32 cellular contexts compared by ENCODE assay signal in genomic region chr4:143046454-143046853, GRCh38.
A peak's percentile ranks its signal among the peaks of the same experiment; 100 is the strongest.
DNase-seq lines count a peak whose midpoint lies in the region; ATAC-seq lines count a peak whose summit lies in the region.
"Had no signal": no experiment of that assay in that cellular context is flagged by ENCODE, and none has a peak within 500 bp of the region (broad histone marks: within the 10 kb centered on the region; RNA-seq: fewer than 3 reads in every experiment).

No MANE protein-coding gene starts in this region.

- H3K9me3 ChIP-seq in aorta (ENCODE audit: control insufficient read depth, low read length), result no peaks in the 10 kb centered on the region
- H3K9me3 ChIP-seq: colonic mucosa, MG63, psoas muscle, tibial artery had no signal

- H3K27me3 ChIP-seq in aorta (ENCODE audit: control insufficient read depth in 1 of 2, insufficient read depth in 2 of 2, low read length in 1 of 2), result no peaks in the 10 kb centered on the region
- H3K27me3 ChIP-seq: colonic mucosa, MG63, tibial artery had no signal

- H3K36me3 Mint-ChIP-seq in natural killer cell treated with Interleukin-12 subunit alpha and Interleukin-12 subunit beta and Interleukin-15 and Interleukin-18, amount 100 ng/mL, for 72 hours, result no peaks in the 10 kb centered on the region
- H3K36me3 Mint-ChIP-seq in activated T-helper 17 cell treated with anti-CD3 and anti-CD28 coated beads, Interleukin-2, amount 50 U/mL, for 72 hours (ENCODE audit: low read depth), result no peaks in the 10 kb centered on the region
- H3K36me3 Mint-ChIP-seq: activated naive CD4-positive, alpha-beta T cell treated with anti-CD3 and anti-CD28 coated beads, Interleukin-2, amount 50 U/mL, for 72 hours; T-cell had no signal

- peak; percentile 55 for ATAC-seq in aorta (ENCODE audit: low FRiP score)
- ATAC-seq in natural killer cell treated with Interleukin-12 subunit alpha and Interleukin-12 subunit beta and Interleukin-15 and Interleukin-18, amount 100 ng/mL, for 72 hours, result no peak
- no peak for ATAC-seq in activated T-helper 17 cell treated with anti-CD3 and anti-CD28 coated beads, Interleukin-2, amount 50 U/mL, for 72 hours (replicated peaks)
- ATAC-seq: activated naive CD4-positive, alpha-beta T cell treated with anti-CD3 and anti-CD28 coated beads, Interleukin-2, amount 50 U/mL, for 72 hours; psoas muscle; T-cell had no signal

- H3K4me1 Mint-ChIP-seq in natural killer cell treated with Interleukin-12 subunit alpha and Interleukin-12 subunit beta and Interleukin-15 and Interleukin-18, amount 100 ng/mL, for 72 hours (ENCODE audit: low read depth in 2 of 2), result no peaks in the 10 kb centered on the region
- no peaks in the 10 kb centered on the region for H3K4me1 Mint-ChIP-seq in activated T-helper 17 cell treated with anti-CD3 and anti-CD28 coated beads, Interleukin-2, amount 50 U/mL, for 72 hours
- H3K4me1 Mint-ChIP-seq: H9, T-cell had no signal

- H3K4me3 ChIP-seq in aorta (ENCODE audit: low read length in 2 of 2), result no peak overlapping the region
- H3K4me3 ChIP-seq: colonic mucosa, MG63, psoas muscle, skin epidermis, tibial artery had no signal

- intact Hi-C loops in aorta (cut with DNase I), result no loop called here

- H3K36me3 ChIP-seq in aorta (ENCODE audit: control insufficient read depth in 1 of 2, insufficient read depth in 2 of 2, low read length in 1 of 2), result no peaks in the 10 kb centered on the region
- H3K36me3 ChIP-seq: colonic mucosa, MG63, tibial artery, WERI-Rb-1 had no signal

- no peak overlapping the region for H3K27ac ChIP-seq in aorta (ENCODE audit: low read depth in 1 of 2, low read length in 2 of 2)
- H3K27ac ChIP-seq: C4-2B, colonic mucosa, epithelial cell of prostate, KMS-11, psoas muscle, RWPE1, skin epidermis, tibial artery, WERI-Rb-1 had no signal

- H3K9me3 Mint-ChIP-seq in natural killer cell treated with Interleukin-12 subunit alpha and Interleukin-12 subunit beta and Interleukin-15 and Interleukin-18, amount 100 ng/mL, for 72 hours, result peaks cover 3% of the 10 kb centered on the region
- H3K9me3 Mint-ChIP-seq in activated T-helper 17 cell treated with anti-CD3 and anti-CD28 coated beads, Interleukin-2, amount 50 U/mL, for 72 hours, result no peaks in the 10 kb centered on the region
- H3K9me3 Mint-ChIP-seq: H9; stimulated activated naive CD8-positive, alpha-beta T cell treated with anti-CD3 and anti-CD28 coated beads, Interleukin-15, Interleukin-2, amounts not matched to agents 100 ng/mL and 50 ng/mL, for 24 hours; T-cell had no signal

- no peaks in the 10 kb centered on the region for H3K27me3 Mint-ChIP-seq in natural killer cell treated with Interleukin-12 subunit alpha and Interleukin-12 subunit beta and Interleukin-15 and Interleukin-18, amount 100 ng/mL, for 72 hours
- peaks cover 9% of the 10 kb centered on the region for H3K27me3 Mint-ChIP-seq in activated T-helper 17 cell treated with anti-CD3 and anti-CD28 coated beads, Interleukin-2, amount 50 U/mL, for 72 hours

- peak in 35 of 58 donors; percentile 4 to 78 (median 29) for DNase-seq in anterior cingulate cortex (lab: John Stamatoyannopoulos, UW)
- peak; percentile 17 to 44 for DNase-seq in hippocampal formation (lab: John Stamatoyannopoulos, UW)
- DNase-seq in occipital lobe (lab: John Stamatoyannopoulos, UW), result peak; percentile 52
- no peak for DNase-seq in aorta
- DNase-seq in natural killer cell treated with Interleukin-12 subunit alpha and Interleukin-12 subunit beta and Interleukin-15 and Interleukin-18, amount 100 ng/mL, for 72 hours (ENCODE audit: low spot score), result no peak
- no peak for DNase-seq in stimulated activated CD4-positive, alpha-beta T cell treated with anti-CD3 and anti-CD28 coated beads, Interleukin-1b, Interleukin-23, amount 100 ng/mL, for 48 hours
- DNase-seq: activated CD4-positive, alpha-beta T cell treated with anti-CD3 and anti-CD28 coated beads for 48 hours; activated effector memory CD4-positive, alpha-beta T cell treated with Interleukin-2 at 50 U/mL for 16 hours; colonic mucosa; COR-L47; DMS53; effector memory CD4-positive, alpha-beta T cell; H9; mammary epithelial cell; MG63; NCI-H1105; NCI-H187 treated with DMSO at 0.1 percent for 48 hours; NCI-H2171 treated with DMSO at 0.1 percent for 48 hours; NCI-H524; OCI-M1; psoas muscle; T-cell; tibial artery; WERI-Rb-1 had no signal

- no peak overlapping the region for H3K4me3 Mint-ChIP-seq in natural killer cell treated with Interleukin-12 subunit alpha and Interleukin-12 subunit beta and Interleukin-15 and Interleukin-18, amount 100 ng/mL, for 72 hours
- H3K4me3 Mint-ChIP-seq in activated T-helper 17 cell treated with anti-CD3 and anti-CD28 coated beads, Interleukin-2, amount 50 U/mL, for 72 hours, result no peak overlapping the region
- H3K4me3 Mint-ChIP-seq: H9; stimulated activated naive CD8-positive, alpha-beta T cell treated with anti-CD3 and anti-CD28 coated beads, Interleukin-15, Interleukin-2, amounts not matched to agents 100 ng/mL and 50 ng/mL, for 24 hours; T-cell had no signal

- 44 to 46% methylated on average over 4 of the region's 4 CpGs for WGBS in aorta, 2 donors

- H3K27ac Mint-ChIP-seq in natural killer cell treated with Interleukin-12 subunit alpha and Interleukin-12 subunit beta and Interleukin-15 and Interleukin-18, amount 100 ng/mL, for 72 hours, result no peak overlapping the region
- no peak overlapping the region for H3K27ac Mint-ChIP-seq in activated T-helper 17 cell treated with anti-CD3 and anti-CD28 coated beads, Interleukin-2, amount 50 U/mL, for 72 hours
- H3K27ac Mint-ChIP-seq: activated naive CD4-positive, alpha-beta T cell treated with anti-CD3 and anti-CD28 coated beads, Interleukin-2, amount 50 U/mL, for 72 hours; stimulated activated naive CD8-positive, alpha-beta T cell treated with anti-CD3 and anti-CD28 coated beads, Interleukin-15, Interleukin-2, amounts not matched to agents 100 ng/mL and 50 ng/mL, for 24 hours; T-cell had no signal

- H3K4me1 ChIP-seq in aorta (ENCODE audit: control insufficient read depth in 1 of 2, insufficient read depth in 2 of 2, low read length in 2 of 2), result no peaks in the 10 kb centered on the region
- H3K4me1 ChIP-seq: colonic mucosa, psoas muscle, tibial artery had no signal

Comparison
In these comparisons a context has a peak if more than half of its experiments do, and no peak if none do; other contexts are left out.
1. DNase-seq: peak in anterior cingulate cortex (35 of 58), hippocampal formation (2 of 2) and occipital lobe (single experiment); none in aorta (0 of 2), natural killer cell treated with Interleukin-12 subunit alpha and Interleukin-12 subunit beta and Interleukin-15 and Interleukin-18, amount 100 ng/mL, for 72 hours (single experiment) and stimulated activated CD4-positive, alpha-beta T cell treated with anti-CD3 and anti-CD28 coated beads, Interleukin-1b, Interleukin-23, amount 100 ng/mL, for 48 hours (single experiment).